2 cellular contexts compared by ENCODE assay signal in the genomic region with DNA sequence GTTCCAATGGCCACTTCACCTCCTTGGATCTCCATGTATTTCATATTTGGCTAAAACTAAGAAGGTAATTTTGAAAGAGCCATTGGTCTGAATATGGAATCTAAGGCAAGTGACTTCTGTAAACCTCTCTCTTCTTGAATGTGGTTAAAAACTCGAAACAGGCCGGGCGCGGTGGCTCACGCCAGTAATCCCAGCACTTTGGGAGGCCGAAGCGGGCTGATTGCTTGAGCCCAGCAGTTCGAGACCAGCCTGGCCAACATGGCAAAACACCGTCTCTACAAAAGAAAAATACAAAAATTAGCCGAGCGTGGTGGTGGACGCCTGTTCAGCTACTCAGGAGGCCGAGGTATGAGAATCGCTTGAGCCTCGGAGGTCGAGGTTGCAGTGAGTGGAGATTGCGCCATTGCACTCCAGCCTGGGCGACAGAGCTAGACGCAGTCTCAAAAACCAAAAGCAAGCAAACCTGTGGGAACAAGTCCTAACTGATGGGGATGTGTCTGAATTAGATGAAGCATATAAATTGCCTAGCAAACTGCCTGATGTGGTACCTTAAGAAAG.
TF ChIP-seq lines count a peak whose summit lies in the region.

No MANE protein-coding gene starts in this region.

TF ChIP-seq in SK-N-SH, 30 proteins besides CTCF, POLR2A, EP300 and RAD21 (continued from another document):
- TF ChIP-seq, protein P1, sequence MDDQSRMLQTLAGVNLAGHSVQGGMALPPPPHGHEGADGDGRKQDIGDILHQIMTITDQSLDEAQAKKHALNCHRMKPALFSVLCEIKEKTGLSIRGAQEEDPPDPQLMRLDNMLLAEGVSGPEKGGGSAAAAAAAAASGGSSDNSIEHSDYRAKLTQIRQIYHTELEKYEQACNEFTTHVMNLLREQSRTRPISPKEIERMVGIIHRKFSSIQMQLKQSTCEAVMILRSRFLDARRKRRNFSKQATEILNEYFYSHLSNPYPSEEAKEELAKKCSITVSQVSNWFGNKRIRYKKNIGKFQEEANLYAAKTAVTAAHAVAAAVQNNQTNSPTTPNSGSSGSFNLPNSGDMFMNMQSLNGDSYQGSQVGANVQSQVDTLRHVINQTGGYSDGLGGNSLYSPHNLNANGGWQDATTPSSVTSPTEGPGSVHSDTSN (IDR thresholded peaks at IDR 0.05): no peak

TF ChIP-seq in SK-N-SH treated with all-trans-retinoic acid at 6 μM for 48 hours, 23 proteins besides CTCF, POLR2A, EP300 and RAD21 (continued from another document):
- TF ChIP-seq, protein P2, sequence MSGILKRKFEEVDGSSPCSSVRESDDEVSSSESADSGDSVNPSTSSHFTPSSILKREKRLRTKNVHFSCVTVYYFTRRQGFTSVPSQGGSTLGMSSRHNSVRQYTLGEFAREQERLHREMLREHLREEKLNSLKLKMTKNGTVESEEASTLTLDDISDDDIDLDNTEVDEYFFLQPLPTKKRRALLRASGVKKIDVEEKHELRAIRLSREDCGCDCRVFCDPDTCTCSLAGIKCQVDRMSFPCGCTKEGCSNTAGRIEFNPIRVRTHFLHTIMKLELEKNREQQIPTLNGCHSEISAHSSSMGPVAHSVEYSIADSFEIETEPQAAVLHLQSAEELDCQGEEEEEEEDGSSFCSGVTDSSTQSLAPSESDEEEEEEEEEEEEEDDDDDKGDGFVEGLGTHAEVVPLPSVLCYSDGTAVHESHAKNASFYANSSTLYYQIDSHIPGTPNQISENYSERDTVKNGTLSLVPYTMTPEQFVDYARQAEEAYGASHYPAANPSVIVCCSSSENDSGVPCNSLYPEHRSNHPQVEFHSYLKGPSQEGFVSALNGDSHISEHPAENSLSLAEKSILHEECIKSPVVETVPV (CRISPR knock-in tag; IDR thresholded peaks at IDR 0.05): no peak
- TF ChIP-seq ZC3H10 (CRISPR knock-in tag; IDR thresholded peaks at IDR 0.05) (no peak), ZNF8 (CRISPR knock-in tag; IDR thresholded peaks at IDR 0.05) (no peak)
- TF ChIP-seq, protein P3, sequence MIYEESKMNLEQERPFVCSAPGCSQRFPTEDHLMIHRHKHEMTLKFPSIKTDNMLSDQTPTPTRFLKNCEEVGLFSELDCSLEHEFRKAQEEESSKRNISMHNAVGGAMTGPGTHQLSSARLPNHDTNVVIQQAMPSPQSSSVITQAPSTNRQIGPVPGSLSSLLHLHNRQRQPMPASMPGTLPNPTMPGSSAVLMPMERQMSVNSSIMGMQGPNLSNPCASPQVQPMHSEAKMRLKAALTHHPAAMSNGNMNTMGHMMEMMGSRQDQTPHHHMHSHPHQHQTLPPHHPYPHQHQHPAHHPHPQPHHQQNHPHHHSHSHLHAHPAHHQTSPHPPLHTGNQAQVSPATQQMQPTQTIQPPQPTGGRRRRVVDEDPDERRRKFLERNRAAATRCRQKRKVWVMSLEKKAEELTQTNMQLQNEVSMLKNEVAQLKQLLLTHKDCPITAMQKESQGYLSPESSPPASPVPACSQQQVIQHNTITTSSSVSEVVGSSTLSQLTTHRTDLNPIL (CRISPR knock-in tag; IDR thresholded peaks at IDR 0.05; ENCODE audit: low read depth): no peak
- TF ChIP-seq, protein P4, sequence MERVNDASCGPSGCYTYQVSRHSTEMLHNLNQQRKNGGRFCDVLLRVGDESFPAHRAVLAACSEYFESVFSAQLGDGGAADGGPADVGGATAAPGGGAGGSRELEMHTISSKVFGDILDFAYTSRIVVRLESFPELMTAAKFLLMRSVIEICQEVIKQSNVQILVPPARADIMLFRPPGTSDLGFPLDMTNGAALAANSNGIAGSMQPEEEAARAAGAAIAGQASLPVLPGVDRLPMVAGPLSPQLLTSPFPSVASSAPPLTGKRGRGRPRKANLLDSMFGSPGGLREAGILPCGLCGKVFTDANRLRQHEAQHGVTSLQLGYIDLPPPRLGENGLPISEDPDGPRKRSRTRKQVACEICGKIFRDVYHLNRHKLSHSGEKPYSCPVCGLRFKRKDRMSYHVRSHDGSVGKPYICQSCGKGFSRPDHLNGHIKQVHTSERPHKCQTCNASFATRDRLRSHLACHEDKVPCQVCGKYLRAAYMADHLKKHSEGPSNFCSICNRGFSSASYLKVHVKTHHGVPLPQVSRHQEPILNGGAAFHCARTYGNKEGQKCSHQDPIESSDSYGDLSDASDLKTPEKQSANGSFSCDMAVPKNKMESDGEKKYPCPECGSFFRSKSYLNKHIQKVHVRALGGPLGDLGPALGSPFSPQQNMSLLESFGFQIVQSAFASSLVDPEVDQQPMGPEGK (CRISPR knock-in tag; IDR thresholded peaks at IDR 0.05; ENCODE audit: borderline replicate concordance): no peak
